In the genomic region with DNA sequence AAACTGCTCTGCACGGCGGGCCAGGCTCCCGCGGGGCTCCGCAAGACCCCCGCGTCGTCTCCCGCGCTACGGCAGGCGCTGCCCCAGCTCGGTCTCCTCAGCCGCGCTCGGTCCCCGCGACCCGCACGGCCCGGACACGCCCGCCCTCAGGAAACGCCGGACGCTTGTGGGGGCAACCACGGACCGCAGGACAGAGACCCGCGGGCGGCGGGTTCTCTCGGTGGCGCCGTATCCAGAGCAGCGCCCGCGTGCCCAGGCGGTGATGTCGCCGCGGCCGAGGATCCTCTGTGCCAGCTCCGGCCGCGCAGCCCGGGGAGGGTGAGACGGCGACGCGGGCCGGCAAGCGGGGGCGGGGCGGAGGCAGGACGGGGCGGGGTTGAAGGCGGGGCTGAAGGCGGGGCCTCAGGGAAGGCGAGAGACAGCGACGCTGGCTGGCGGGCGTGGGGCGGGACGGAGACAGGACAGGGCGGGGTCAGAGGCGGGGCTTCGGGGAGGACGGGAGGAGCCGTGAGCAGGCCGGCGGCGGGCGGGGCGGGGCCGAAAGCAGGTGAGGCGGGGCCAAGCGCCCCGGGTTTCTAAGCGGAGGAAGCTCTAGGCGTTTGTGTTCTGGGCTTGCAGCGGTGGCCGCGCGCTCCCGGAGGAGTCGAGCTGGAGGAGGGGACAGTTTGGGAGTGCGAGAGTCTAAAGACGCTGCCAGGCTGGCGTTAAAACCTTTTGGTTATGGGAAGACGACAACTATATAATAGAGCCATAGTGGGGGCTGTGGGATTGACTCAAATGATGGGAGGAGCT, we compare ENCODE assay signal across 8 cellular contexts. TPM values are rescaled to one million over a fixed set of nuclear protein-coding genes. Genes with fewer than 3 reads are reported as not detected.
A peak's percentile ranks its signal among the peaks of the same experiment; 100 is the strongest.
DNase-seq lines count a peak whose midpoint lies in the region; ATAC-seq and TF ChIP-seq lines count a peak whose summit lies in the region.

Gene DSEL, minus strand, starts transcription at position 289 of the 792 bp plus-strand sequence. CDS start 2,112 bp downstream, outside the sequence.

- H3K4me1 ChIP-seq in NT2/D1 (ENCODE audit: insufficient read depth, insufficient read length) = no peaks in the 10 kb centered on the region

- peak within 1 kb of the TSS; percentile 70 for H3K27ac Mint-ChIP-seq in activated T-cell treated with anti-CD3 and anti-CD28 coated beads, Interleukin-2, amount 50 U/mL, for 24 hours

- no peaks in the 10 kb centered on the region for H3K36me3 Mint-ChIP-seq in activated T-cell treated with anti-CD3 and anti-CD28 coated beads, Interleukin-2, amount 50 U/mL, for 24 hours (ENCODE audit: low read depth)

- H3K4me1 Mint-ChIP-seq in activated T-cell treated with anti-CD3 and anti-CD28 coated beads, Interleukin-2, amount 50 U/mL, for 24 hours (ENCODE audit: low read depth) = peaks cover 22% of the 10 kb centered on the region

- H3K9me3 ChIP-seq in NT2/D1 (ENCODE audit: insufficient read depth, low read length) = no peaks in the 10 kb centered on the region

- DNase-seq in CMK (ENCODE audit: low read depth) (peak; percentile 58), HT-29 (ENCODE audit: low spot score) (peak; percentile 85), NT2/D1 (ENCODE audit: low read depth, low spot score) (peak; percentile 75), erythroblast (lab: John Stamatoyannopoulos, UW) (peak; percentile 95 to 99), mucosa of gallbladder (ENCODE audit: low spot score) (peak; percentile 98)
- DNase-seq in activated T-cell treated with anti-CD3 and anti-CD28 coated beads, Interleukin-2, amount 50 U/mL, for 24 hours = peak; percentile 99
- DNase-seq in stimulated activated CD8-positive, alpha-beta memory T cell treated with anti-CD3 and anti-CD28 coated beads, Interleukin-2, amount 100 ng/mL, for 48 hours (ENCODE audit: low read depth in 2 of 2) = peak; percentile 96 to 99

- peaks cover 23% of the 10 kb centered on the region for H3K27me3 Mint-ChIP-seq in activated T-cell treated with anti-CD3 and anti-CD28 coated beads, Interleukin-2, amount 50 U/mL, for 24 hours

- peak; percentile 99 for ATAC-seq in GM21367 (IDR thresholded peaks at IDR 0.05; ENCODE audit: unreplicated experiment)

- peak within 1 kb of the TSS; percentile 92 for H3K4me3 Mint-ChIP-seq in activated T-cell treated with anti-CD3 and anti-CD28 coated beads, Interleukin-2, amount 50 U/mL, for 24 hours

- H3K36me3 ChIP-seq in NT2/D1 (ENCODE audit: insufficient read depth, insufficient read length, low read length) = peaks cover 28% of the 10 kb centered on the region

- no peak for TF ChIP-seq POLR2A in erythroblast (IDR thresholded peaks at IDR 0.05; ENCODE audit: low read length)

- no peaks in the 10 kb centered on the region for H3K27me3 ChIP-seq in NT2/D1 (ENCODE audit: insufficient read depth, insufficient read length)

- peak within 1 kb of the TSS; percentile 79 for H3K4me3 ChIP-seq in NT2/D1 (ENCODE audit: insufficient read length, low read depth)

- H3K9ac ChIP-seq in NT2/D1 (ENCODE audit: insufficient read length, low read depth) = peak within 1 kb of the TSS; percentile 87

- no peaks in the 10 kb centered on the region for H3K9me3 Mint-ChIP-seq in activated T-cell treated with anti-CD3 and anti-CD28 coated beads, Interleukin-2, amount 50 U/mL, for 24 hours

RNA-seq across cellular contexts. Expression of gene DSEL, which starts in this region (rescaled TPM):
- 0.47 and 0.69 TPM in 2 replicates for total RNA-seq in HT-29 (2014; rRNA removed; shearing (Covaris generic))
- total RNA-seq in mucosa of gallbladder = 12.7 TPM

Comparison
In these comparisons a context has a peak if more than half of its experiments do, and no peak if none do; other contexts are left out.
1. Peak in every context shown above with its lines: DNase-seq, ATAC-seq and H3K4me3 ChIP-seq.
2. Peak in DNase-seq in HT-29; RNA of the gene not detected or under 1 TPM.